ENCODE assay signal across 8 cellular contexts in the genomic region with DNA sequence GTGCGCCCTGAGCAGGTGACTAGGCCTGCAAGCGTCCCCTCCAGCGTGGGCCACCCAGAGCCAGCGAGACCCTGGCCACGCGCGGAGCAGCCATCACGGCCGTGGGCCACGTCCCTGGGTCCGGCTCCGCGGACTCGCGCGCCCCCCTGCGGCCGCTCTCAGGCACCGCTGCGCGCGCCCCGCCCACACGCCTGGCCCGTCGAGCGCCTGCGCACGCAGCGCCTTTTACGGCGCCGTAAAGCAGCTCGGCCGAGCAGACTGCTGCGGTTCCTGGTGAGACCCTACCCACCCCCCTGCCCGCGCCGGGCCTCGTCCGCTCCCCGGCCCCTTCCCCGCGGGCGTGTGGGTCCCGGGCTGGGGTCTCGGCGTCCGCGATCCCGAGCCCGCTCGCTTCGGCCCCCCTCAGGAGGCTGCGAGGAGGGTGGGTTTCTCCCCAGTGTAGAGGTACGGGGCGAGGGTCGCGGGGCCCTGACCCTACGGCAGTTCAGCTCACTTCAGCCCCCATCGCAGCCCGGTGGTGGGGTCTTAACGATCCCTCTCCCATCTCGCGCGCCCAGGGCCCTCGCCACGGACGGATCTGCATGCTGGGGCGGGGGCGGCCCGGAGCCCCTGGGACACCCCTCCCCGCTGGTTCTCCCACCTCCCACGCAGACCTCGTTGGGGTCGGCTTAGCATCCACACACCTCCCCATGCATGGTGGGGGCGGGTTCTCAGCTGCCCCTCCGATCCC. TPM values are rescaled to one million over a fixed set of nuclear protein-coding genes. Genes with fewer than 3 reads are reported as not detected.
DNase-seq lines count a peak whose midpoint lies in the region; ATAC-seq and TF ChIP-seq lines count a peak whose summit lies in the region.

A gene (plus strand): TSS at position 228 of the 730 bp plus-strand sequence. CDS start 1,421 bp downstream, outside the sequence.

- H3K36me3 Mint-ChIP-seq in T-helper 1 cell treated with Interleukin-12 subunit alpha and Interleukin-12 subunit beta and Interleukin-4 antibody, amounts not matched to agents 30 μg/mL and 1 μg/mL, for 36 hours (ENCODE audit: low read depth): peaks cover 10% of the 10 kb centered on the region

- peak; percentile 8 to 99 (median 73) for TF ChIP-seq CTCF in adrenal gland (IDR thresholded peaks at IDR 0.05)
- peak; percentile 84 to 99 (median 98) for TF ChIP-seq CTCF in heart left ventricle (IDR thresholded peaks at IDR 0.05)
- TF ChIP-seq CTCF in tibial nerve (IDR thresholded peaks at IDR 0.05): peak; percentile 96 to 100 (median 99)

- H2AFZ ChIP-seq in GM23248: peak within 1 kb of the TSS; percentile 93

- H3F3A ChIP-seq in GM23248 (ENCODE audit: insufficient read depth): no peaks in the 10 kb centered on the region

- H3K9me3 ChIP-seq in GM23248 (ENCODE audit: low read depth) (no peaks in the 10 kb centered on the region), adrenal gland (replicated peaks in 1 of 3) (no peaks in the 10 kb centered on the region), heart left ventricle (no peaks in the 10 kb centered on the region), tibial nerve (no peaks in the 10 kb centered on the region)

- peak within 1 kb of the TSS; percentile 7; the same call in 1 of the 2 replicates for H3K27ac ChIP-seq in GM23248
- peak within 1 kb of the TSS in 4 of 5 donors; percentile 59 to 90 (median 78) for H3K27ac ChIP-seq in adrenal gland
- peak within 1 kb of the TSS; percentile 51 to 95 (median 86) for H3K27ac ChIP-seq in heart left ventricle
- H3K27ac ChIP-seq in tibial nerve: peak within 1 kb of the TSS; percentile 69 to 91 (median 88)

- TF ChIP-seq POLR2A in adrenal gland (IDR thresholded peaks at IDR 0.05) (peak; percentile 13 to 27), heart left ventricle (IDR thresholded peaks at IDR 0.05) (peak in 1 of 2 donors; percentile 86), tibial nerve (IDR thresholded peaks at IDR 0.05) (peak; percentile 25 to 48)

- H3K27ac Mint-ChIP-seq in T-helper 1 cell treated with Interleukin-12 subunit alpha and Interleukin-12 subunit beta and Interleukin-4 antibody, amounts not matched to agents 30 μg/mL and 1 μg/mL, for 36 hours: peak within 1 kb of the TSS; percentile 93

- H3K4me3 ChIP-seq in GM23248: peak within 1 kb of the TSS; percentile 83
- peak within 1 kb of the TSS; percentile 85 to 98 (median 90) for H3K4me3 ChIP-seq in adrenal gland
- H3K4me3 ChIP-seq in heart left ventricle: peak within 1 kb of the TSS; percentile 71 to 100 (median 96)
- peak within 1 kb of the TSS; percentile 73 to 99 (median 94) for H3K4me3 ChIP-seq in tibial nerve

- H3K4me2 ChIP-seq in GM23248 (ENCODE audit: unreplicated experiment): peak within 1 kb of the TSS; percentile 99

- peaks cover 18% of the 10 kb centered on the region for H3K79me2 ChIP-seq in GM23248 (ENCODE audit: insufficient read depth)

- in situ Hi-C loops in GM23248 (cut with MboI): no loop called here

- H3K4me3 Mint-ChIP-seq in T-helper 1 cell treated with Interleukin-12 subunit alpha and Interleukin-12 subunit beta and Interleukin-4 antibody, amounts not matched to agents 30 μg/mL and 1 μg/mL, for 36 hours: peak within 1 kb of the TSS; percentile 90

- H4K20me1 ChIP-seq in GM23248 (ENCODE audit: insufficient read depth): no peaks in the 10 kb centered on the region

- no peaks in the 10 kb centered on the region for H3K4me1 ChIP-seq in GM23248 (ENCODE audit: insufficient read depth)
- peaks cover 3 to 13% of the 10 kb centered on the region in 2 donors for H3K4me1 ChIP-seq in adrenal gland (replicated peaks in 1 of 2)
- peaks cover 0 to 35% (median 8%) of the 10 kb centered on the region in 12 donors for H3K4me1 ChIP-seq in heart left ventricle
- peaks cover 0 to 19% (median 10%) of the 10 kb centered on the region in 4 donors for H3K4me1 ChIP-seq in tibial nerve

- H3K27me3 ChIP-seq in GM23248 (replicated peaks; ENCODE audit: insufficient read depth) (peaks cover 10% of the 10 kb centered on the region; the same call in 1 of the 2 replicates), adrenal gland (no peaks in the 10 kb centered on the region), heart left ventricle (peaks cover 0 to 30% (median 6%) of the 10 kb centered on the region in 9 donors), tibial nerve (peaks cover 0 to 29% of the 10 kb centered on the region in 2 donors)

- 0 out of 2 replicates have a peak, but pooled peaks cover 3% of the 10 kb centered on the region for H3K36me3 ChIP-seq in GM23248 (ENCODE audit: low read depth)
- H3K36me3 ChIP-seq in adrenal gland (replicated peaks in 1 of 2): peaks cover 0 to 21% of the 10 kb centered on the region in 2 donors
- H3K36me3 ChIP-seq in heart left ventricle: peaks cover 0 to 35% (median 26%) of the 10 kb centered on the region in 9 donors
- peaks cover 0 to 35% (median 0%) of the 10 kb centered on the region in 3 donors for H3K36me3 ChIP-seq in tibial nerve

- no peaks in the 10 kb centered on the region for H3K9me2 ChIP-seq in GM23248 (ENCODE audit: insufficient read depth)

- DNase-seq in DMS153 (lab: John Stamatoyannopoulos, UW): peak; percentile 62
- peak; percentile 93 for DNase-seq in GM23248
- peak; percentile 80 for DNase-seq in NCI-H1092 (lab: John Stamatoyannopoulos, UW)
- DNase-seq in adrenal gland: peak; percentile 79 to 90 (median 82)
- DNase-seq in heart left ventricle: peak; percentile 84 to 94 (median 89)
- peak; percentile 75 to 98 (median 82) for DNase-seq in posterior cingulate gyrus
- DNase-seq in tibial nerve (ENCODE audit: low spot score in 2 of 2): peak; percentile 68 to 70

- intact Hi-C loops in adrenal gland (cut with DNase I): loop anchor here (10.0 kb wide), 2 partner anchors 114 to 326 kb away; no protein-coding TSS in a partner anchor
- intact Hi-C loops in heart left ventricle (cut with DNase I): loop anchor here in 8 of 10 donors (1.0 to 10.0 kb wide), 11 partner anchors 28 to 576 kb away; a partner anchor contains a TSS
- intact Hi-C loops in posterior cingulate gyrus (cut with DNase I): loop anchor here (1.0 kb wide), 3 partner anchors 28 to 326 kb away; no protein-coding TSS in a partner anchor

- peak within 1 kb of the TSS; percentile 90 for H3K9ac ChIP-seq in GM23248

- peak; percentile 52 to 88 (median 85) for ATAC-seq in heart left ventricle

- TF ChIP-seq EP300 in tibial nerve (IDR thresholded peaks at IDR 0.05): peak in 1 of 2 donors; percentile 74

- WGBS in GM23248 (ENCODE audit: low coverage in 1 of 2, low lambda C conversion rate in 2 of 2, missing lambda C conversion rate in 2 of 2), 2 experiments: 0 to 2% methylated on average over 34 to 59 of the region's 78 CpGs
- WGBS in adrenal gland, 4 donors: 0 to 1% (median 0%) methylated on average over 5 to 78 of the region's 78 CpGs; no CpG with 5 or more reads in 1 of the 4 donors
- 0 to 1% (median 1%) methylated on average over 29 to 78 of the region's 78 CpGs for WGBS in heart left ventricle, 4 donors
- 0% methylated on average over 33 to 42 of the region's 78 CpGs for WGBS in tibial nerve, 2 donors

- peaks cover 33% of the 10 kb centered on the region for H3K4me1 Mint-ChIP-seq in T-helper 1 cell treated with Interleukin-12 subunit alpha and Interleukin-12 subunit beta and Interleukin-4 antibody, amounts not matched to agents 30 μg/mL and 1 μg/mL, for 36 hours (ENCODE audit: low read depth)

- no peaks in the 10 kb centered on the region for H3K9me3 Mint-ChIP-seq in T-helper 1 cell treated with Interleukin-12 subunit alpha and Interleukin-12 subunit beta and Interleukin-4 antibody, amounts not matched to agents 30 μg/mL and 1 μg/mL, for 36 hours

- H3K27me3 Mint-ChIP-seq in T-helper 1 cell treated with Interleukin-12 subunit alpha and Interleukin-12 subunit beta and Interleukin-4 antibody, amounts not matched to agents 30 μg/mL and 1 μg/mL, for 36 hours (ENCODE audit: low read depth): peaks cover 21% of the 10 kb centered on the region

RNA-seq across cellular contexts. Expression of the gene that starts here (rescaled TPM):
- total RNA-seq in GM23248 (2014; rRNA removed; shearing (Covaris generic)): 68.1 and 134 TPM in 2 replicates
- polyA plus RNA-seq in GM23248 (2016; fragmentation: Nextera tagmentation; extraction: Ambion mirVana) (203 and 207 TPM in 2 replicates), adrenal gland (100 to 1,000 TPM in 2 of 3 donors, 1 to 10 TPM in 1; 5.6 to 502 (median 471) TPM), heart left ventricle (100 to 1,000 TPM in 1 of 2 donors, 10 to 100 TPM in 1; 60.1 to 170 TPM)
- total RNA-seq in adrenal gland (100 to 1,000 TPM in 7 of 8 donors, 10 to 100 TPM in 1; 85.3 to 227 (median 135) TPM), heart left ventricle (100 to 1,000 TPM in 4 of 9 donors, 10 to 100 TPM in 5; 65.9 to 124 (median 96.9) TPM), tibial nerve (10 to 100 TPM; 26.9 to 47.5 (median 37.0) TPM)

Comparison
In these comparisons a context has a peak if more than half of its experiments do, and no peak if none do; other contexts are left out.
1. Peak in every context shown above with its lines: DNase-seq, ATAC-seq, H3K4me3 ChIP-seq and H3K27ac ChIP-seq.
2. H3K27ac ChIP-seq: peak in every context shown above with its lines; median percentile 88 in tibial nerve; 86 in heart left ventricle; 78 in adrenal gland; 7 in GM23248.